Comparison of ENCODE assay signal across 9 cellular contexts in the genomic region with DNA sequence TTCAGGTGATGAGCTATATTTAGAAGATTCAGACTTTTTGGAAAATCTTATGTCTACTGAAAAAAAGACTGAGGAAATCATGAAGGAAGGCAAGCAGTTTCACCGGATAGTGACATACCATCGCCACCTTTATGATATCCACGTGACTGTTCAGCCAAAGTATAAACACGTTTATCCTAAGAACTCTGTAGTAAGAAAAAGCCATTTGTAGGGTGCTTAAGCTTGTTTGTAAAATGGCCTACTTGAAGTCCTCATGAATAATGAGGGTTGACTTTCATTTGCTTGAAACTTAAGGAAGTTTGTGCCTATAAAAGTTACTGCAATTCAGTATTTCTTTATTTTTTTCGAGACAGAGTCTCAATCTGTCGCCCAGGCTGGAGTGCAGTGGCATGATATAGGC. TPM values are rescaled to one million over a fixed set of nuclear protein-coding genes. Genes with fewer than 3 reads are reported as not detected.
"Had no signal": no experiment of that assay in that cellular context is flagged by ENCODE, and none has a peak within 500 bp of the region (broad histone marks: within the 10 kb centered on the region; RNA-seq: fewer than 3 reads in every experiment).

No MANE protein-coding gene starts in this region.

- H3K4me3 Mint-ChIP-seq: HFFc6, IgD-negative memory B cell had no signal

- H3K4me1 ChIP-seq: HAP-1 had no signal

- H3K27me3 Mint-ChIP-seq: IgD-negative memory B cell had no signal

- DNase-seq: GM23248, GOT3, H7, HFFc6 had no signal

- H3K27ac Mint-ChIP-seq: HFFc6, IgD-negative memory B cell had no signal

- H3K9me3 Mint-ChIP-seq: HFFc6, IgD-negative memory B cell had no signal

- H2AFZ ChIP-seq: GM23248 had no signal

- H3K27ac ChIP-seq: GM23248, HL-60 had no signal

- H3K9me3 ChIP-seq: HAP-1 had no signal

- H3K4me3 ChIP-seq: GM23248, HAP-1 had no signal

- ATAC-seq: HCT116, HepG2 had no signal

RNA-seq across cellular contexts. Expression of a gene that starts 36.1 kb away (rescaled TPM):
- total RNA-seq: HepG2 had no signal
